Comparison of ENCODE assay signal across 17 cellular contexts in the genomic region with DNA sequence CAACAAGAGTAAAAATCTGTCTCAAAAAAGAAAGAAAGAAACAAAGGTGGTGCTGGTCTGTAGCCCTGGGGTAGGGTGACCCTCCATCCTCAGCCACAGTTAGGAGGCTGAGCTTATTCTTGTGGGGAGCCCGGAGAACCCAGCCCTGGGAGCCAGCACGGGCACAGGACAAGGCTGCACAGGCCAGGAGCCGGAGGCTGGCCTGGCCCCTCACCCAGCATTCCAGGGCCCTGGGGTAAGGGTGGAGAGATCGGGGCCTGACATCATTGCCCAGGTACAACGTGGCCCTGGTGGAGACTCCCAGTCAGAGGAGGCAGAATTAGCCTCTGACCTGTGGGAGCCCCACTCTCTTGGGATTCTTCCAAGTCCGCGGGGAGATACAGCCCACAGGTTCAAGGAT. TPM values are rescaled to one million over a fixed set of nuclear protein-coding genes. Genes with fewer than 3 reads are reported as not detected.
DNase-seq lines count a peak whose midpoint lies in the region; ATAC-seq and TF ChIP-seq lines count a peak whose summit lies in the region.
"Had no signal": no experiment of that assay in that cellular context is flagged by ENCODE, and none has a peak within 500 bp of the region (broad histone marks: within the 10 kb centered on the region; RNA-seq: fewer than 3 reads in every experiment).

No MANE protein-coding gene starts in this region.

- H3K36me3 ChIP-seq in duodenal mucosa (ENCODE audit: control insufficient read depth in 1 of 2, insufficient read depth in 2 of 2, low read length in 2 of 2) (no peaks in the 10 kb centered on the region), osteoblast (ENCODE audit: insufficient read depth, low read length) (no peaks in the 10 kb centered on the region)
- H3K36me3 ChIP-seq: BLaER1, pancreas, spleen had no signal

- H3K27me3 Mint-ChIP-seq in activated T-helper 1 cell treated with anti-CD3 and anti-CD28 coated beads, Interleukin-12 subunit alpha, Interleukin-12 subunit beta, Interleukin-2, Interleukin-4 antibody, amounts not matched to agents 30 ng/mL and 10 ng/mL and 1 ng/mL, durations not matched to agents 14 hours and 24 hours and 36 hours (ENCODE audit: insufficient read depth) = no peaks in the 10 kb centered on the region
- H3K27me3 Mint-ChIP-seq: stimulated activated naive CD8-positive, alpha-beta T cell treated with anti-CD3 and anti-CD28 coated beads, Interleukin-15, Interleukin-2, amounts not matched to agents 100 ng/mL and 50 ng/mL, for 24 hours had no signal

- DNase-seq in RWPE1 (ENCODE audit: low spot score) = no peak
- peak; percentile 73 for DNase-seq in osteoblast (ENCODE audit: insufficient read length, low spot score, missing footprints)
- no peak for DNase-seq in activated T-helper 1 cell treated with anti-CD3 and anti-CD28 coated beads, Interleukin-12 subunit alpha, Interleukin-12 subunit beta, Interleukin-2, Interleukin-4 antibody, amounts not matched to agents 30 ng/mL and 10 ng/mL and 1 ng/mL, durations not matched to agents 14 hours and 24 hours and 36 hours (ENCODE audit: low spot score)
- DNase-seq in Kasumi-1 (lab: John Stamatoyannopoulos, UW) = no peak
- DNase-seq: activated CD4-positive, alpha-beta T cell treated with anti-CD3 and anti-CD28 coated beads, Interleukin-2, amount 50 U/mL, for 4 hours; NCI-H146; spleen had no signal

- no peak overlapping the region for H3K4me3 Mint-ChIP-seq in activated T-helper 1 cell treated with anti-CD3 and anti-CD28 coated beads, Interleukin-12 subunit alpha, Interleukin-12 subunit beta, Interleukin-2, Interleukin-4 antibody, amounts not matched to agents 30 ng/mL and 10 ng/mL and 1 ng/mL, durations not matched to agents 14 hours and 24 hours and 36 hours
- H3K4me3 Mint-ChIP-seq: stimulated activated naive CD8-positive, alpha-beta T cell treated with anti-CD3 and anti-CD28 coated beads, Interleukin-15, Interleukin-2, amounts not matched to agents 100 ng/mL and 50 ng/mL, for 24 hours had no signal

- H3K4me1 ChIP-seq in duodenal mucosa (ENCODE audit: control insufficient read depth in 1 of 2, insufficient read depth in 2 of 2, low read length in 2 of 2) (peaks cover 34 to 45% of the 10 kb centered on the region in 2 donors), osteoblast (ENCODE audit: insufficient read depth, low read length) (peaks cover 5% of the 10 kb centered on the region)
- H3K4me1 ChIP-seq: BLaER1 had no signal

- H3K79me2 ChIP-seq in osteoblast (ENCODE audit: insufficient read depth, low read length) = no peaks in the 10 kb centered on the region

- TF ChIP-seq CTCF in RWPE1 (conservative IDR thresholded peaks at IDR 0.05; ENCODE audit: low read depth) (no peak), osteoblast (IDR thresholded peaks at IDR 0.05; ENCODE audit: extremely low read depth, low read depth, low read length) (no peak)

- no peak overlapping the region for H3K27ac Mint-ChIP-seq in activated T-helper 1 cell treated with anti-CD3 and anti-CD28 coated beads, Interleukin-12 subunit alpha, Interleukin-12 subunit beta, Interleukin-2, Interleukin-4 antibody, amounts not matched to agents 30 ng/mL and 10 ng/mL and 1 ng/mL, durations not matched to agents 14 hours and 24 hours and 36 hours
- H3K27ac Mint-ChIP-seq: stimulated activated naive CD8-positive, alpha-beta T cell treated with anti-CD3 and anti-CD28 coated beads, Interleukin-15, Interleukin-2, amounts not matched to agents 100 ng/mL and 50 ng/mL, for 24 hours had no signal

- H3K27me3 ChIP-seq in duodenal mucosa (ENCODE audit: control insufficient read depth in 1 of 2, insufficient read depth in 2 of 2, low read length in 2 of 2) = peaks cover 0 to 4% of the 10 kb centered on the region in 2 donors
- no peaks in the 10 kb centered on the region for H3K27me3 ChIP-seq in osteoblast (ENCODE audit: insufficient read depth, low read length)
- H3K27me3 ChIP-seq: BLaER1, pancreas, spleen had no signal

- peak overlapping the region; percentile 87 for H2AFZ ChIP-seq in osteoblast (ENCODE audit: low read length)

- CTCF ChIA-PET in RWPE1 (lab: Yijun Ruan, JAX) = interaction anchor here (1.4 to 3.2 kb wide), 2 partner anchors 14 to 85 kb away, joined by 3 to 13 read pairs; no protein-coding TSS in a partner anchor

- POLR2A ChIA-PET in RWPE1 (lab: Yijun Ruan, JAX; ENCODE audit: low non-redundant PET) = interaction anchor here (0.6 kb wide), 1 partner anchor 987 kb away, joined by 3 read pairs; a partner anchor contains a TSS

- H4K20me1 ChIP-seq in osteoblast (ENCODE audit: insufficient read depth, low read length) = no peaks in the 10 kb centered on the region
- H4K20me1 ChIP-seq: BLaER1 had no signal

- peak overlapping the region; percentile 21 to 64 for H3K9ac ChIP-seq in duodenal mucosa (ENCODE audit: low read depth in 1 of 2, low read length in 2 of 2)
- H3K9ac ChIP-seq: BLaER1 had no signal

- no peaks in the 10 kb centered on the region for H3K4me1 Mint-ChIP-seq in activated T-helper 1 cell treated with anti-CD3 and anti-CD28 coated beads, Interleukin-12 subunit alpha, Interleukin-12 subunit beta, Interleukin-2, Interleukin-4 antibody, amounts not matched to agents 30 ng/mL and 10 ng/mL and 1 ng/mL, durations not matched to agents 14 hours and 24 hours and 36 hours (ENCODE audit: low read depth)

- peak overlapping the region in 1 of 2 donors; percentile 32 for H3K4me3 ChIP-seq in duodenal mucosa (ENCODE audit: low read depth in 1 of 2, low read length in 2 of 2)
- no peak overlapping the region for H3K4me3 ChIP-seq in osteoblast (ENCODE audit: insufficient read depth, low read length)
- H3K4me3 ChIP-seq: BLaER1, pancreas, spleen had no signal

- H3K9me3 ChIP-seq in duodenal mucosa (ENCODE audit: control insufficient read depth in 1 of 2, low read length in 2 of 2) (no peaks in the 10 kb centered on the region), osteoblast (ENCODE audit: low read depth, low read length) (no peaks in the 10 kb centered on the region)
- H3K9me3 ChIP-seq: BLaER1, pancreas, spleen had no signal

- no peak for ATAC-seq in HG03354 (IDR thresholded peaks at IDR 0.05; ENCODE audit: poor library complexity, severe bottlenecking, unreplicated experiment)

- intact Hi-C loops in activated T-helper 1 cell treated with anti-CD3 and anti-CD28 coated beads, Interleukin-12 subunit alpha, Interleukin-12 subunit beta, Interleukin-2, Interleukin-4 antibody, amounts not matched to agents 30 ng/mL and 10 ng/mL and 1 ng/mL, durations not matched to agents 14 hours and 24 hours and 36 hours (cut with micrococcal nuclease) = no loop called here

- peak overlapping the region; percentile 10 for H3K4me2 ChIP-seq in osteoblast (ENCODE audit: insufficient read depth, low read length)
- H3K4me2 ChIP-seq: BLaER1 had no signal

- H3K9me3 Mint-ChIP-seq in activated T-helper 1 cell treated with anti-CD3 and anti-CD28 coated beads, Interleukin-12 subunit alpha, Interleukin-12 subunit beta, Interleukin-2, Interleukin-4 antibody, amounts not matched to agents 30 ng/mL and 10 ng/mL and 1 ng/mL, durations not matched to agents 14 hours and 24 hours and 36 hours = no peaks in the 10 kb centered on the region
- H3K9me3 Mint-ChIP-seq: stimulated activated naive CD8-positive, alpha-beta T cell treated with anti-CD3 and anti-CD28 coated beads, Interleukin-15, Interleukin-2, amounts not matched to agents 100 ng/mL and 50 ng/mL, for 24 hours had no signal

- no peaks in the 10 kb centered on the region for H3K36me3 Mint-ChIP-seq in activated T-helper 1 cell treated with anti-CD3 and anti-CD28 coated beads, Interleukin-12 subunit alpha, Interleukin-12 subunit beta, Interleukin-2, Interleukin-4 antibody, amounts not matched to agents 30 ng/mL and 10 ng/mL and 1 ng/mL, durations not matched to agents 14 hours and 24 hours and 36 hours (ENCODE audit: low read depth)

- H3K27ac ChIP-seq in RWPE1 = peak overlapping the region; percentile 56
- H3K27ac ChIP-seq in duodenal mucosa (ENCODE audit: low read depth, low read length) = no peak overlapping the region
- no peak overlapping the region for H3K27ac ChIP-seq in osteoblast (ENCODE audit: low read depth, low read length)
- H3K27ac ChIP-seq: BLaER1, HL-60, pancreas had no signal

RNA-seq across cellular contexts. Expression of a gene that starts 10.3 kb away (rescaled TPM):
- 4.3 and 4.7 TPM in 2 replicates for total RNA-seq in osteoblast
- 0.24 TPM in 1 of 2 replicates, not detected in the other for total RNA-seq in activated T-helper 1 cell treated with anti-CD3 and anti-CD28 coated beads, Interleukin-12 subunit alpha, Interleukin-12 subunit beta, Interleukin-2, Interleukin-4 antibody, amounts not matched to agents 30 ng/mL and 10 ng/mL and 1 ng/mL, durations not matched to agents 14 hours and 24 hours and 36 hours
- total RNA-seq: SK-MEL-5 had no signal

RNA-seq across cellular contexts. Expression of a gene that starts 22.1 kb away (rescaled TPM):
- total RNA-seq in osteoblast = 4.3 and 5.6 TPM in 2 replicates
- total RNA-seq in activated T-helper 1 cell treated with anti-CD3 and anti-CD28 coated beads, Interleukin-12 subunit alpha, Interleukin-12 subunit beta, Interleukin-2, Interleukin-4 antibody, amounts not matched to agents 30 ng/mL and 10 ng/mL and 1 ng/mL, durations not matched to agents 14 hours and 24 hours and 36 hours = not detected in 2 replicates
- total RNA-seq: LHCN-M2, mononuclear cell, SK-MEL-5, spleen had no signal

RNA-seq across cellular contexts. Expression of a gene that starts 47.9 kb away (rescaled TPM):
- 12.3 and 23.0 TPM in 2 replicates for total RNA-seq in osteoblast
- not detected in 2 replicates for total RNA-seq in activated T-helper 1 cell treated with anti-CD3 and anti-CD28 coated beads, Interleukin-12 subunit alpha, Interleukin-12 subunit beta, Interleukin-2, Interleukin-4 antibody, amounts not matched to agents 30 ng/mL and 10 ng/mL and 1 ng/mL, durations not matched to agents 14 hours and 24 hours and 36 hours
- total RNA-seq: epithelial cell of proximal tubule, LHCN-M2, mononuclear cell, SK-MEL-5 had no signal

RNA-seq across cellular contexts. Expression of a gene that starts 54.0 kb away (rescaled TPM):
- total RNA-seq in osteoblast = 94.5 and 101 TPM in 2 replicates
- 876 and 893 TPM in 2 replicates for total RNA-seq in activated T-helper 1 cell treated with anti-CD3 and anti-CD28 coated beads, Interleukin-12 subunit alpha, Interleukin-12 subunit beta, Interleukin-2, Interleukin-4 antibody, amounts not matched to agents 30 ng/mL and 10 ng/mL and 1 ng/mL, durations not matched to agents 14 hours and 24 hours and 36 hours

Comparison
In these comparisons a context has a peak if more than half of its experiments do, and no peak if none do; other contexts are left out.
1. RNA of a gene that starts 47.9 kb away (total RNA-seq): 12.3 to 23.0 TPM in osteoblast; not detected in activated T-helper 1 cell treated with anti-CD3 and anti-CD28 coated beads, Interleukin-12 subunit alpha, Interleukin-12 subunit beta, Interleukin-2, Interleukin-4 antibody, amounts not matched to agents 30 ng/mL and 10 ng/mL and 1 ng/mL, durations not matched to agents 14 hours and 24 hours and 36 hours; every median in the first group is over 10 times any median in the second.